10 cellular contexts compared by ENCODE assay signal in the genomic region with DNA sequence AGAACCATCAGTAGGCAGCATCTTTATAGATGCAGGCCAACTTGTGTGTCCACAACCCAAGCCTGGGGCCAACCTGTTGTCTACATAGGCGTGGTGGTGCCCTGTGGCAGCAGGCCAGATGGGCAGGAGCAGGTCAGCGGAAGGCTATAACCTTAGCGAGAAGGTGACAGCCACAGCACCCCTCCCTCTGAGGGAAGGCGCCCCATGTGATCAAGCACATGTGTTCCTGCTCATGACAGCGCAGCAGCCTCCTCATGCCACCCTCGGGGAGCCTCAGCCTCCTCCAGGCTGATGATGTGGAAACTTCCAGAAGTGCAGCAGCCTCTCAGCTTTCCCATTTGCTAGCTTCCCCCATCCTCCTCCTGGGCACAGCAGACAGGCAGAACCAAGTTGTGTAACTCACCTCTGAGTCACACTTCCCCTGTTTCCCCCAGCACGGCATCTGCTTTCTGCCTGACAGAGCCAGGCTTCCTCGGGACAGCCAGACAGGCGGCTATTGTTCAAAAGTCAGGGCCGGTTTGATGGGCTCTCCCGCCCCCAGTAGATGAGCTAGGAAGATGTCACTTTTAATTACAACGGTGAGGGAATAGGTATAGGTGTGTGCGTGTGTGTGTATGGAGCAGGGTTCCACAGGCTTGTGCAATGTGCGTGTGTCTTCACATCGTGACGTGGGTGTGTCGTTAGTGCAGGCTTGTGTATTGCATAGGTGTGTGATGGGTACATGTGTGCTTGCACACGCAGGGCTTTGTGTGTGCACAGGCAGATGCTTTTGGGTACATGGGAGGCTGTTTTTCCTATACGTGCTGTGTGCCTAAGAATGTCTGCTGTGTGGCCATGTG.
DNase-seq lines count a peak whose midpoint lies in the region; ATAC-seq and TF ChIP-seq lines count a peak whose summit lies in the region.
"Had no signal": no experiment of that assay in that cellular context is flagged by ENCODE, and none has a peak within 500 bp of the region (broad histone marks: within the 10 kb centered on the region; RNA-seq: fewer than 3 reads in every experiment).

No MANE protein-coding gene starts in this region.

- peak; percentile 49 to 54 for TF ChIP-seq RAD21 in liver (IDR thresholded peaks at IDR 0.05)

- H3K9me3 ChIP-seq in PC-3 (ENCODE audit: low read length), result no peaks in the 10 kb centered on the region
- no peaks in the 10 kb centered on the region for H3K9me3 ChIP-seq in liver (ENCODE audit: control insufficient read depth in 4 of 4, low read length in 3 of 4)
- H3K9me3 ChIP-seq in CD4-positive, alpha-beta T cell (ENCODE audit: control insufficient read depth, low read length), result no peaks in the 10 kb centered on the region

- DNase-seq in GDM1 (lab: John Stamatoyannopoulos, UW) (peak; percentile 75), PC-3 (peak; percentile 100), coronary artery (ENCODE audit: low spot score) (peak; percentile 91), NCI-H748 treated with DMSO at 0.1 percent for 48 hours (lab: John Stamatoyannopoulos, UW) (no peak)
- peak; percentile 54 for DNase-seq in stimulated activated CD8-positive, alpha-beta memory T cell treated with anti-CD3 and anti-CD28 coated beads, Interleukin-4, amount 100 ng/mL, for 48 hours
- no peak for DNase-seq in CD4-positive, alpha-beta T cell
- DNase-seq: naive B cell had no signal

- no peak overlapping the region for H3K4me3 Mint-ChIP-seq in CD4-positive, alpha-beta T cell

- H3K9me2 ChIP-seq in PC-3 (replicated peaks; ENCODE audit: low read length), result no peaks in the 10 kb centered on the region

- H3K36me3 Mint-ChIP-seq in CD4-positive, alpha-beta T cell (ENCODE audit: low read depth), result no peaks in the 10 kb centered on the region
- H3K36me3 Mint-ChIP-seq: naive B cell had no signal

- H3K4me1 Mint-ChIP-seq in CD4-positive, alpha-beta T cell (ENCODE audit: low read depth), result no peaks in the 10 kb centered on the region

- peaks cover 6% of the 10 kb centered on the region for H3F3A ChIP-seq in PC-3 (ENCODE audit: low read length, unreplicated experiment)

- no TSS peak for BruUV-seq in PC-3 (replicated peaks; lab: Mats Ljungman, UMichigan)

- H3K9ac ChIP-seq in PC-3 (ENCODE audit: low read length) (peak overlapping the region; percentile 55), liver (ENCODE audit: low read depth in 1 of 2, low read length in 2 of 2) (no peak overlapping the region)
- H3K9ac ChIP-seq: KMS-11 had no signal

- WGBS in liver, result 55% methylated on average over 19 of the region's 19 CpGs

- peak overlapping the region; percentile 46 for H2AFZ ChIP-seq in PC-3 (ENCODE audit: low read length)

- ATAC-seq in PC-3 (peak; percentile 98), HG02678 (IDR thresholded peaks at IDR 0.05; ENCODE audit: unreplicated experiment) (no peak)
- ATAC-seq in CD4-positive, alpha-beta T cell (ENCODE audit: poor library complexity), result no peak

- H3K27ac ChIP-seq in PC-3 (ENCODE audit: low read length) (peak overlapping the region; percentile 73), coronary artery (peak overlapping the region; percentile 26 to 74), liver (ENCODE audit: low read depth in 1 of 2, low read length in 2 of 2) (peak overlapping the region in 1 of 2 donors; percentile 51)
- no peak overlapping the region for H3K27ac ChIP-seq in CD4-positive, alpha-beta T cell (ENCODE audit: low read depth, low read length)
- H3K27ac ChIP-seq: KMS-11 had no signal

- H3K27me3 Mint-ChIP-seq in CD4-positive, alpha-beta T cell, result peaks cover 16% of the 10 kb centered on the region

- no peaks in the 10 kb centered on the region for H3K79me2 ChIP-seq in PC-3 (ENCODE audit: low read length)

- H3K36me3 ChIP-seq in PC-3 (ENCODE audit: low read depth, low read length) (no peaks in the 10 kb centered on the region), liver (ENCODE audit: control insufficient read depth in 4 of 4, insufficient read depth in 3 of 4, low read depth in 1 of 4, low read length in 3 of 4) (no peaks in the 10 kb centered on the region)

- no peaks in the 10 kb centered on the region for H4K20me1 ChIP-seq in PC-3 (ENCODE audit: low read length)

- no peaks in the 10 kb centered on the region for H3K9me3 Mint-ChIP-seq in CD4-positive, alpha-beta T cell
- H3K9me3 Mint-ChIP-seq: naive B cell had no signal

- CTCF ChIA-PET in PC-3 (lab: Charles Lee), result interaction anchor here (0.5 to 1.4 kb wide), 5 partner anchors 217 to 438 kb away, joined by 3 to 7 read pairs (median 3); no protein-coding TSS in a partner anchor
- CTCF ChIA-PET in CD4-positive, alpha-beta T cell (lab: Charles Lee), result no interaction called here

- H3K4me3 ChIP-seq in PC-3 (ENCODE audit: low read length), result peak overlapping the region; percentile 4; the same call in 1 of the 2 replicates
- no peak overlapping the region for H3K4me3 ChIP-seq in coronary artery
- no peak overlapping the region for H3K4me3 ChIP-seq in liver (ENCODE audit: low read depth in 1 of 3, low read length in 3 of 3)

- TF ChIP-seq CTCF in PC-3 (conservative IDR thresholded peaks at IDR 0.05; ENCODE audit: low read depth, low read length), result peak; percentile 39; the same call in 1 of the 2 replicates
- TF ChIP-seq CTCF in coronary artery (IDR thresholded peaks at IDR 0.05), result no peak
- no peak for TF ChIP-seq CTCF in liver (IDR thresholded peaks at IDR 0.05; ENCODE audit: low read depth, low read length, missing input control)
- TF ChIP-seq CTCF in CD4-positive, alpha-beta T cell (IDR thresholded peaks at IDR 0.05), result no peak

- no peak overlapping the region for H3K27ac Mint-ChIP-seq in CD4-positive, alpha-beta T cell

- intact Hi-C loops in PC-3 (cut with micrococcal nuclease), result loop anchor here (1.0 to 10.0 kb wide), 6 partner anchors 48 to 502 kb away; no protein-coding TSS in a partner anchor
- intact Hi-C loops in CD4-positive, alpha-beta T cell (cut with DNase I, micrococcal nuclease), result no loop called here

- H3K4me1 ChIP-seq in PC-3 (ENCODE audit: insufficient read depth, low read length) (peaks cover 28% of the 10 kb centered on the region), liver (ENCODE audit: control insufficient read depth in 4 of 4, insufficient read depth in 4 of 4, low read length in 3 of 4) (peaks cover 0 to 7% (median 3%) of the 10 kb centered on the region in 4 donors)

- H3K27me3 ChIP-seq in PC-3 (ENCODE audit: low read length), result no peaks in the 10 kb centered on the region
- H3K27me3 ChIP-seq in liver (ENCODE audit: control insufficient read depth in 4 of 4, insufficient read depth in 4 of 4, low read length in 3 of 4), result no peaks in the 10 kb centered on the region
- peaks cover 12% of the 10 kb centered on the region for H3K27me3 ChIP-seq in CD4-positive, alpha-beta T cell (ENCODE audit: control insufficient read depth, insufficient read depth, low read length)

- H3K4me2 ChIP-seq in PC-3 (ENCODE audit: low read length), result peak overlapping the region; percentile 51
- H3K4me2 ChIP-seq: KMS-11 had no signal

- POLR2A ChIA-PET in PC-3 (lab: Charles Lee; ENCODE audit: unreplicated experiment), result interaction anchor here (0.6 kb wide), 3 partner anchors 181 to 375 kb away, joined by 3 read pairs; no protein-coding TSS in a partner anchor
- POLR2A ChIA-PET in CD4-positive, alpha-beta T cell (lab: Charles Lee), result no interaction called here

TF ChIP-seq in liver, 16 proteins besides CTCF, POLR2A, EP300 and RAD21 (continues in another document):
- TF ChIP-seq HNF4G (IDR thresholded peaks at IDR 0.05) (no peak), JUND (IDR thresholded peaks at IDR 0.05) (peak; percentile 89 to 97), FOXA1 (IDR thresholded peaks at IDR 0.05) (peak; percentile 16), TAF1 (conservative IDR thresholded peaks at IDR 0.05) (no peak), FOXA2 (IDR thresholded peaks at IDR 0.05) (peak; percentile 37), NR2F2 (IDR thresholded peaks at IDR 0.05) (peak; percentile 36), HNF4A (conservative IDR thresholded peaks at IDR 0.05) (peak in 1 of 2 donors; percentile 55), YY1 (IDR thresholded peaks at IDR 0.05) (no peak), EGR1 (IDR thresholded peaks at IDR 0.05; ENCODE audit: low read depth in 2 of 2) (peak in 1 of 2 donors; percentile 59)
- TF ChIP-seq, protein P1, sequence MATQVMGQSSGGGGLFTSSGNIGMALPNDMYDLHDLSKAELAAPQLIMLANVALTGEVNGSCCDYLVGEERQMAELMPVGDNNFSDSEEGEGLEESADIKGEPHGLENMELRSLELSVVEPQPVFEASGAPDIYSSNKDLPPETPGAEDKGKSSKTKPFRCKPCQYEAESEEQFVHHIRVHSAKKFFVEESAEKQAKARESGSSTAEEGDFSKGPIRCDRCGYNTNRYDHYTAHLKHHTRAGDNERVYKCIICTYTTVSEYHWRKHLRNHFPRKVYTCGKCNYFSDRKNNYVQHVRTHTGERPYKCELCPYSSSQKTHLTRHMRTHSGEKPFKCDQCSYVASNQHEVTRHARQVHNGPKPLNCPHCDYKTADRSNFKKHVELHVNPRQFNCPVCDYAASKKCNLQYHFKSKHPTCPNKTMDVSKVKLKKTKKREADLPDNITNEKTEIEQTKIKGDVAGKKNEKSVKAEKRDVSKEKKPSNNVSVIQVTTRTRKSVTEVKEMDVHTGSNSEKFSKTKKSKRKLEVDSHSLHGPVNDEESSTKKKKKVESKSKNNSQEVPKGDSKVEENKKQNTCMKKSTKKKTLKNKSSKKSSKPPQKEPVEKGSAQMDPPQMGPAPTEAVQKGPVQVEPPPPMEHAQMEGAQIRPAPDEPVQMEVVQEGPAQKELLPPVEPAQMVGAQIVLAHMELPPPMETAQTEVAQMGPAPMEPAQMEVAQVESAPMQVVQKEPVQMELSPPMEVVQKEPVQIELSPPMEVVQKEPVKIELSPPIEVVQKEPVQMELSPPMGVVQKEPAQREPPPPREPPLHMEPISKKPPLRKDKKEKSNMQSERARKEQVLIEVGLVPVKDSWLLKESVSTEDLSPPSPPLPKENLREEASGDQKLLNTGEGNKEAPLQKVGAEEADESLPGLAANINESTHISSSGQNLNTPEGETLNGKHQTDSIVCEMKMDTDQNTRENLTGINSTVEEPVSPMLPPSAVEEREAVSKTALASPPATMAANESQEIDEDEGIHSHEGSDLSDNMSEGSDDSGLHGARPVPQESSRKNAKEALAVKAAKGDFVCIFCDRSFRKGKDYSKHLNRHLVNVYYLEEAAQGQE (IDR thresholded peaks at IDR 0.05), result peak; percentile 44

Comparison
In these comparisons a context has a peak if more than half of its experiments do, and no peak if none do; other contexts are left out.
1. DNase-seq: peak in GDM1 (single experiment), PC-3 (single experiment), coronary artery (single experiment) and stimulated activated CD8-positive, alpha-beta memory T cell treated with anti-CD3 and anti-CD28 coated beads, Interleukin-4, amount 100 ng/mL, for 48 hours (single experiment); none in CD4-positive, alpha-beta T cell (0 of 10) and NCI-H748 treated with DMSO at 0.1 percent for 48 hours (single experiment).